1 cellular context compared by ENCODE assay signal in the genomic region with DNA sequence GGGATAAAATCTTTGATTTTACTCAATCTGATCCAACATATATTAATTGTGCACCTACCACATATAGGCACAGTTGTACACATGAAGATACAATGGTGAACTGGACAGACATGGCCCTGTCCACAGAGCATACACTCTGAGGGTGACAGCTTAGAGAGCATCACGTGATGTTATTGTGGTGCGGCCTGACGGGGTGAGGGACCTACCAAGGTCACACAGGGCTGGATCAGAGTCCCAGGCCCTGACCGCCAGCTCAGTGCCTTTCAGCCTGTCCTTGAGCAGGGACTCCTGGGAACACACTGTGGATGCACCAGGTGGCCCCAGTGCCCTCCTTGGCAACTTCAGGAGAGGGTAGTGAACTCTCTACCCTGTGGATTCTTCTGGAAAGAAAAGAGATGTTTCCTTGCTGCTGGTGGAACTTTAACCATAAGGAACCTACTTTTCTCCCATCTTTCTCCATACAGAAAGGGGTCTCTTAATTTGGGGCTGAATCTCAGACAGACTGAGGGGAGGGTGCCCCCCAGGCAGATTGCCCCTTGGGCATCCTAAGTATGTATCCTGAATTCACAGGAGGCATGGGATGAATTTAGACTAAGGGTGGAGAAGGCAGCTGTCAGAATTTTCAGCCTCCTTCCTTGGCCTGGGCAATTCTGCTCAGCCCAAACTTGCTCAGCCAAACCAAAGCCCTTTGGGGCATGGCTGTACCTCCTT.
A peak's percentile ranks its signal among the peaks of the same experiment; 100 is the strongest.
TF ChIP-seq lines count a peak whose summit lies in the region.

No MANE protein-coding gene starts in this region.

TF ChIP-seq in HepG2, 621 proteins besides CTCF, POLR2A, EP300 and RAD21 (continued from another document and continues in another):
- TF ChIP-seq, protein P1, sequence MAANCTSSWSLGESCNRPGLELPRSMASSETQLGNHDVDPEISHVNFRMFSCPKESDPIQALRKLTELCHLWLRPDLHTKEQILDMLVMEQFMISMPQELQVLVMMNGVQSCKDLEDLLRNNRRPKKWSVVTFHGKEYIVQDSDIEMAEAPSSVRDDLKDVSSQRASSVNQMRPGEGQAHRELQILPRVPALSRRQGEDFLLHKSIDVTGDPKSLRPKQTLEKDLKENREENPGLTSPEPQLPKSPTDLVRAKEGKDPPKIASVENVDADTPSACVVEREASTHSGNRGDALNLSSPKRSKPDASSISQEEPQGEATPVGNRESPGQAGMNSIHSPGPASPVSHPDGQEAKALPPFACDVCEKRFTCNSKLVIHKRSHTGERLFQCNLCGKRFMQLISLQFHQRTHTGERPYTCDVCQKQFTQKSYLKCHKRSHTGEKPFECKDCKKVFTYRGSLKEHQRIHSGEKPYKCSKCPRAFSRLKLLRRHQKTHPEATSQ (CRISPR knock-in tag; IDR thresholded peaks at IDR 0.05; ENCODE audit: borderline replicate concordance), result no peak; the same call in 1 of the 2 replicates
- no peak for TF ChIP-seq ZNF569 (CRISPR knock-in tag; IDR thresholded peaks at IDR 0.05; ENCODE audit: borderline replicate concordance)
- TF ChIP-seq, protein P2, sequence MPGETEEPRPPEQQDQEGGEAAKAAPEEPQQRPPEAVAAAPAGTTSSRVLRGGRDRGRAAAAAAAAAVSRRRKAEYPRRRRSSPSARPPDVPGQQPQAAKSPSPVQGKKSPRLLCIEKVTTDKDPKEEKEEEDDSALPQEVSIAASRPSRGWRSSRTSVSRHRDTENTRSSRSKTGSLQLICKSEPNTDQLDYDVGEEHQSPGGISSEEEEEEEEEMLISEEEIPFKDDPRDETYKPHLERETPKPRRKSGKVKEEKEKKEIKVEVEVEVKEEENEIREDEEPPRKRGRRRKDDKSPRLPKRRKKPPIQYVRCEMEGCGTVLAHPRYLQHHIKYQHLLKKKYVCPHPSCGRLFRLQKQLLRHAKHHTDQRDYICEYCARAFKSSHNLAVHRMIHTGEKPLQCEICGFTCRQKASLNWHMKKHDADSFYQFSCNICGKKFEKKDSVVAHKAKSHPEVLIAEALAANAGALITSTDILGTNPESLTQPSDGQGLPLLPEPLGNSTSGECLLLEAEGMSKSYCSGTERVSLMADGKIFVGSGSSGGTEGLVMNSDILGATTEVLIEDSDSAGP (CRISPR knock-in tag; IDR thresholded peaks at IDR 0.05; ENCODE audit: borderline replicate concordance), result peak; percentile 63
- TF ChIP-seq ZBTB38 (CRISPR knock-in tag; IDR thresholded peaks at IDR 0.05), result peak; percentile 95
- TF ChIP-seq, protein P3, sequence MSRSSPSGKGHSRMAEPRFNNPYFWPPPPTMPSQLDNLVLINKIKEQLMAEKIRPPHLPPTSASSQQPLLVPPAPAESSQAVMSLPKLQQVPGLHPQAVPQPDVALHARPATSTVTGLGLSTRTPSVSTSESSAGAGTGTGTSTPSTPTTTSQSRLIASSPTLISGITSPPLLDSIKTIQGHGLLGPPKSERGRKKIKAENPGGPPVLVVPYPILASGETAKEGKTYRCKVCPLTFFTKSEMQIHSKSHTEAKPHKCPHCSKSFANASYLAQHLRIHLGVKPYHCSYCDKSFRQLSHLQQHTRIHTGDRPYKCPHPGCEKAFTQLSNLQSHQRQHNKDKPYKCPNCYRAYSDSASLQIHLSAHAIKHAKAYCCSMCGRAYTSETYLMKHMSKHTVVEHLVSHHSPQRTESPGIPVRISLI (CRISPR knock-in tag; IDR thresholded peaks at IDR 0.05; ENCODE audit: borderline replicate concordance), result peak; percentile 66; the same call in 1 of the 2 replicates
- TF ChIP-seq, protein P4, sequence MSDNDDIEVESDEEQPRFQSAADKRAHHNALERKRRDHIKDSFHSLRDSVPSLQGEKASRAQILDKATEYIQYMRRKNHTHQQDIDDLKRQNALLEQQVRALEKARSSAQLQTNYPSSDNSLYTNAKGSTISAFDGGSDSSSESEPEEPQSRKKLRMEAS (IDR thresholded peaks at IDR 0.05), result peak; percentile 90
- no peak for TF ChIP-seq ZIK1 (CRISPR knock-in tag; IDR thresholded peaks at IDR 0.05; ENCODE audit: borderline replicate concordance, low read depth)
- TF ChIP-seq MTF2 (CRISPR knock-in tag; IDR thresholded peaks at IDR 0.05; ENCODE audit: borderline replicate concordance), result no peak
- no peak for TF ChIP-seq ARNT2 (CRISPR knock-in tag; IDR thresholded peaks at IDR 0.05; ENCODE audit: low read depth)
- TF ChIP-seq SOX6 (IDR thresholded peaks at IDR 0.05), result no peak
- TF ChIP-seq SOX6 (CRISPR knock-in tag; IDR thresholded peaks at IDR 0.05), result peak; percentile 97
- TF ChIP-seq, protein P5, sequence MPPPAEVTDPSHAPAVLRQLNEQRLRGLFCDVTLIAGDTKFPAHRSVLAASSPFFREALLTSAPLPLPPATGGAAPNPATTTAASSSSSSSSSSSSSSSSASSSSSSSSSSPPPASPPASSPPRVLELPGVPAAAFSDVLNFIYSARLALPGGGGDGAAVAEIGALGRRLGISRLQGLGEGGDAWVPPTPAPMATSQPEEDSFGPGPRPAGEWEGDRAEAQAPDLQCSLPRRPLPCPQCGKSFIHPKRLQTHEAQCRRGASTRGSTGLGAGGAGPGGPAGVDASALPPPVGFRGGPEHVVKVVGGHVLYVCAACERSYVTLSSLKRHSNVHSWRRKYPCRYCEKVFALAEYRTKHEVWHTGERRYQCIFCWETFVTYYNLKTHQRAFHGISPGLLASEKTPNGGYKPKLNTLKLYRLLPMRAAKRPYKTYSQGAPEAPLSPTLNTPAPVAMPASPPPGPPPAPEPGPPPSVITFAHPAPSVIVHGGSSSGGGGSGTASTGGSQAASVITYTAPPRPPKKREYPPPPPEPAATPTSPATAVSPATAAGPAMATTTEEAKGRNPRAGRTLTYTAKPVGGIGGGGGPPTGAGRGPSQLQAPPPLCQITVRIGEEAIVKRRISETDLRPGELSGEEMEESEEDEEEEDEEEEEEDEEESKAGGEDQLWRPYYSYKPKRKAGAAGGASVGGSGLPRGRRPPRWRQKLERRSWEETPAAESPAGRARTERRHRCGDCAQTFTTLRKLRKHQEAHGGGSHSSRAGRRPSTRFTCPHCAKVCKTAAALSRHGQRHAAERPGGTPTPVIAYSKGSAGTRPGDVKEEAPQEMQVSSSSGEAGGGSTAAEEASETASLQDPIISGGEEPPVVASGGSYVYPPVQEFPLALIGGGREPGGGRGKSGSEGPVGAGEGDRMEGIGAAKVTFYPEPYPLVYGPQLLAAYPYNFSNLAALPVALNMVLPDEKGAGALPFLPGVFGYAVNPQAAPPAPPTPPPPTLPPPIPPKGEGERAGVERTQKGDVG (CRISPR knock-in tag; IDR thresholded peaks at IDR 0.05; ENCODE audit: borderline replicate concordance), result peak; percentile 44; the same call in 1 of the 2 replicates
- TF ChIP-seq RXRA (CRISPR knock-in tag; IDR thresholded peaks at IDR 0.05), result peak; percentile 97
- TF ChIP-seq MXI1 (IDR thresholded peaks at IDR 0.05; ENCODE audit: borderline replicate concordance, low read depth, low read length), result peak; percentile 44; the same call in 1 of the 3 replicates
- TF ChIP-seq IKZF4 (CRISPR knock-in tag; IDR thresholded peaks at IDR 0.05; ENCODE audit: borderline replicate concordance, low read depth, not compliant biosample characterization), result no peak
- peak; percentile 93; the same call in 1 of the 2 replicates for TF ChIP-seq ZNF788 (CRISPR knock-in tag; IDR thresholded peaks at IDR 0.05; ENCODE audit: borderline replicate concordance)
- TF ChIP-seq ISX (CRISPR knock-in tag; conservative IDR thresholded peaks at IDR 0.05), result no peak
- TF ChIP-seq, protein P6, sequence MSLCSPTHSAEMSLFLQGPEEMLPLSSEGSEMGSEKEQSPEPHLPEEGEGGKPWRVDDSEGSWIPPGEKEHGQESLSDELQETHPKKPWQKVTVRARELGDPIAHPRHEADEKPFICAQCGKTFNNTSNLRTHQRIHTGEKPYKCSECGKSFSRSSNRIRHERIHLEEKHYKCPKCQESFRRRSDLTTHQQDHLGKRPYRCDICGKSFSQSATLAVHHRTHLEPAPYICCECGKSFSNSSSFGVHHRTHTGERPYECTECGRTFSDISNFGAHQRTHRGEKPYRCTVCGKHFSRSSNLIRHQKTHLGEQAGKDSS (CRISPR knock-in tag; IDR thresholded peaks at IDR 0.05; ENCODE audit: borderline replicate concordance, low read depth), result peak; percentile 86; the same call in 1 of the 2 replicates
- TF ChIP-seq, protein P7, sequence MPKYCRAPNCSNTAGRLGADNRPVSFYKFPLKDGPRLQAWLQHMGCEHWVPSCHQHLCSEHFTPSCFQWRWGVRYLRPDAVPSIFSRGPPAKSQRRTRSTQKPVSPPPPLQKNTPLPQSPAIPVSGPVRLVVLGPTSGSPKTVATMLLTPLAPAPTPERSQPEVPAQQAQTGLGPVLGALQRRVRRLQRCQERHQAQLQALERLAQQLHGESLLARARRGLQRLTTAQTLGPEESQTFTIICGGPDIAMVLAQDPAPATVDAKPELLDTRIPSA (CRISPR knock-in tag; IDR thresholded peaks at IDR 0.05; ENCODE audit: borderline replicate concordance), result peak; percentile 77; the same call in 1 of the 2 replicates
- peak; percentile 85 for TF ChIP-seq ZMAT3 (CRISPR knock-in tag; conservative IDR thresholded peaks at IDR 0.05)
- TF ChIP-seq, protein P8, sequence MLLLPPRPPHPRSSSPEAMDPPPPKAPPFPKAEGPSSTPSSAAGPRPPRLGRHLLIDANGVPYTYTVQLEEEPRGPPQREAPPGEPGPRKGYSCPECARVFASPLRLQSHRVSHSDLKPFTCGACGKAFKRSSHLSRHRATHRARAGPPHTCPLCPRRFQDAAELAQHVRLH (CRISPR knock-in tag; IDR thresholded peaks at IDR 0.05; ENCODE audit: borderline replicate concordance, low read depth), result peak; percentile 80; the same call in 1 of the 2 replicates
- TF ChIP-seq ZBTB20 (CRISPR knock-in tag; IDR thresholded peaks at IDR 0.05; ENCODE audit: borderline replicate concordance, low read depth), result peak; percentile 89; the same call in 1 of the 2 replicates
- peak; percentile 96 for TF ChIP-seq HDAC2 (CRISPR knock-in tag; IDR thresholded peaks at IDR 0.05)
- TF ChIP-seq ZBTB21 (CRISPR knock-in tag; IDR thresholded peaks at IDR 0.05), result peak; percentile 49; the same call in 1 of the 2 replicates
- 0 out of 2 replicates have a peak, but pooled peaks have one; percentile 24 for TF ChIP-seq DNMT1 (CRISPR knock-in tag; IDR thresholded peaks at IDR 0.05)
- TF ChIP-seq, protein P9, sequence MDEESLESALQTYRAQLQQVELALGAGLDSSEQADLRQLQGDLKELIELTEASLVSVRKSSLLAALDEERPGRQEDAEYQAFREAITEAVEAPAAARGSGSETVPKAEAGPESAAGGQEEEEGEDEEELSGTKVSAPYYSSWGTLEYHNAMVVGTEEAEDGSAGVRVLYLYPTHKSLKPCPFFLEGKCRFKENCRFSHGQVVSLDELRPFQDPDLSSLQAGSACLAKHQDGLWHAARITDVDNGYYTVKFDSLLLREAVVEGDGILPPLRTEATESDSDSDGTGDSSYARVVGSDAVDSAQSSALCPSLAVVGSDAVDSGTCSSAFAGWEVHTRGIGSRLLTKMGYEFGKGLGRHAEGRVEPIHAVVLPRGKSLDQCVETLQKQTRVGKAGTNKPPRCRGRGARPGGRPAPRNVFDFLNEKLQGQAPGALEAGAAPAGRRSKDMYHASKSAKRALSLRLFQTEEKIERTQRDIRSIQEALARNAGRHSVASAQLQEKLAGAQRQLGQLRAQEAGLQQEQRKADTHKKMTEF (CRISPR knock-in tag; IDR thresholded peaks at IDR 0.05), result peak; percentile 92
- TF ChIP-seq GATAD2A (CRISPR knock-in tag; IDR thresholded peaks at IDR 0.05), result peak; percentile 98
- TF ChIP-seq SMAD9 (CRISPR knock-in tag; IDR thresholded peaks at IDR 0.05), result no peak
- peak; percentile 95 for TF ChIP-seq ZNF292 (CRISPR knock-in tag; IDR thresholded peaks at IDR 0.05; ENCODE audit: borderline replicate concordance, low read depth)
- TF ChIP-seq ZNF546 (CRISPR knock-in tag; conservative IDR thresholded peaks at IDR 0.05), result peak; percentile 63; the same call in 1 of the 2 replicates
- TF ChIP-seq NR2F1 (CRISPR knock-in tag; IDR thresholded peaks at IDR 0.05), result peak; percentile 80 to 96
- TF ChIP-seq, protein P10, sequence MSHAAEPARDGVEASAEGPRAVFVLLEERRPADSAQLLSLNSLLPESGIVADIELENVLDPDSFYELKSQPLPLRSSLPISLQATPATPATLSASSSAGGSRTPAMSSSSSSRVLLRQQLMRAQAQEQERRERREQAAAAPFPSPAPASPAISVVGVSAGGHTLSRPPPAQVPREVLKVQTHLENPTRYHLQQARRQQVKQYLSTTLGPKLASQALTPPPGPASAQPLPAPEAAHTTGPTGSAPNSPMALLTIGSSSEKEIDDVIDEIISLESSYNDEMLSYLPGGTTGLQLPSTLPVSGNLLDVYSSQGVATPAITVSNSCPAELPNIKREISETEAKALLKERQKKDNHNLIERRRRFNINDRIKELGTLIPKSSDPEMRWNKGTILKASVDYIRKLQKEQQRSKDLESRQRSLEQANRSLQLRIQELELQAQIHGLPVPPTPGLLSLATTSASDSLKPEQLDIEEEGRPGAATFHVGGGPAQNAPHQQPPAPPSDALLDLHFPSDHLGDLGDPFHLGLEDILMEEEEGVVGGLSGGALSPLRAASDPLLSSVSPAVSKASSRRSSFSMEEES (CRISPR knock-in tag; IDR thresholded peaks at IDR 0.05), result peak; percentile 94
- TF ChIP-seq, protein P11, sequence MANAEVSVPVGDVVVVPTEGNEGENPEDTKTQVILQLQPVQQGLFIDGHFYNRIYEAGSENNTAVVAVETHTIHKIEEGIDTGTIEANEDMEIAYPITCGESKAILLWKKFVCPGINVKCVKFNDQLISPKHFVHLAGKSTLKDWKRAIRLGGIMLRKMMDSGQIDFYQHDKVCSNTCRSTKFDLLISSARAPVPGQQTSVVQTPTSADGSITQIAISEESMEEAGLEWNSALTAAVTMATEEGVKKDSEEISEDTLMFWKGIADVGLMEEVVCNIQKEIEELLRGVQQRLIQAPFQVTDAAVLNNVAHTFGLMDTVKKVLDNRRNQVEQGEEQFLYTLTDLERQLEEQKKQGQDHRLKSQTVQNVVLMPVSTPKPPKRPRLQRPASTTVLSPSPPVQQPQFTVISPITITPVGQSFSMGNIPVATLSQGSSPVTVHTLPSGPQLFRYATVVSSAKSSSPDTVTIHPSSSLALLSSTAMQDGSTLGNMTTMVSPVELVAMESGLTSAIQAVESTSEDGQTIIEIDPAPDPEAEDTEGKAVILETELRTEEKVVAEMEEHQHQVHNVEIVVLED (CRISPR knock-in tag; IDR thresholded peaks at IDR 0.05; ENCODE audit: borderline replicate concordance), result peak; percentile 52; the same call in 1 of the 2 replicates
- no peak for TF ChIP-seq TCF12 (IDR thresholded peaks at IDR 0.05)
- peak; percentile 95 for TF ChIP-seq TCF12 (CRISPR knock-in tag; IDR thresholded peaks at IDR 0.05)
- TF ChIP-seq, protein P12, sequence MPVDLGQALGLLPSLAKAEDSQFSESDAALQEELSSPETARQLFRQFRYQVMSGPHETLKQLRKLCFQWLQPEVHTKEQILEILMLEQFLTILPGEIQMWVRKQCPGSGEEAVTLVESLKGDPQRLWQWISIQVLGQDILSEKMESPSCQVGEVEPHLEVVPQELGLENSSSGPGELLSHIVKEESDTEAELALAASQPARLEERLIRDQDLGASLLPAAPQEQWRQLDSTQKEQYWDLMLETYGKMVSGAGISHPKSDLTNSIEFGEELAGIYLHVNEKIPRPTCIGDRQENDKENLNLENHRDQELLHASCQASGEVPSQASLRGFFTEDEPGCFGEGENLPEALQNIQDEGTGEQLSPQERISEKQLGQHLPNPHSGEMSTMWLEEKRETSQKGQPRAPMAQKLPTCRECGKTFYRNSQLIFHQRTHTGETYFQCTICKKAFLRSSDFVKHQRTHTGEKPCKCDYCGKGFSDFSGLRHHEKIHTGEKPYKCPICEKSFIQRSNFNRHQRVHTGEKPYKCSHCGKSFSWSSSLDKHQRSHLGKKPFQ (CRISPR knock-in tag; IDR thresholded peaks at IDR 0.05; ENCODE audit: insufficient replicate concordance), result no peak
- no peak for TF ChIP-seq HOXD1 (CRISPR knock-in tag; IDR thresholded peaks at IDR 0.05)
- peak; percentile 14 for TF ChIP-seq ASH2L (IDR thresholded peaks at IDR 0.05; ENCODE audit: insufficient read length, low read depth, low read length)
- TF ChIP-seq NR2F2 (IDR thresholded peaks at IDR 0.05; ENCODE audit: borderline replicate concordance, low read depth), result peak; percentile 80; the same call in 1 of the 2 replicates
- TF ChIP-seq ZKSCAN8 (CRISPR knock-in tag; IDR thresholded peaks at IDR 0.05; ENCODE audit: borderline replicate concordance), result peak; percentile 83; the same call in 1 of the 2 replicates
- no peak for TF ChIP-seq NFE2 (CRISPR knock-in tag; IDR thresholded peaks at IDR 0.05)
